1 cellular context compared by ENCODE assay signal in the genomic region with DNA sequence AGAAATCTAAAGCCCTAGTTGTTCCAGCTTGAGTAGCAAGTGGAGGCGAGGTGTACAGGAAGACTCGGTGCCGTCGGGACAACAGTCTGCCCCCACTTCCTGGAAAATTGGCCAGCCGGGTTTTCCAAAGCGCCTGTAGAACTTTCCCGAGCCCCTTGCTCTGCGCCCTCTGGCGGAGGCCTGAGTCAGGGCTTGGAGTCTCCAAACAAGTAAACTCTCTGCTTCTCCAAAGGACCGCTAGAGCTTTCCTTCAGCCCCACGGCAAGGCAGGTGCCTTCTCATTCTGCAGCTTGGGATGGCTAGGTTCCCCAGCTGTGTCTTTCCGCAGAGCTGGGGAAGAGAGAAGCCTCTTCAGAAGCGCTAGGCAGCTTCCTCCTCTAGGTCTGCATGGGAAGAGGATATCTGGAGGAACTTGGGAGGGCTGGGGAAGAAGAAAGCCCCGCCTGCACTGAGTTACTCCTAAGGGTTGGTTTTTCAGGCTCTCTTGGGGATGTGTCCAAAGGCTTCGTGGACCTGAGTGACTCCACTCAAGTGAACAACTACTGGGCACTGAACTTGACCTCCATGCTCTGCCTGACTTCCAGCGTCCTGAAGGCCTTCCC.
TF ChIP-seq lines count a peak whose summit lies in the region.

No MANE protein-coding gene starts in this region.

TF ChIP-seq in endothelial cell of umbilical vein, 7 proteins besides CTCF, POLR2A, EP300 and RAD21:
- TF ChIP-seq MYC (IDR thresholded peaks at IDR 0.05; ENCODE audit: low read depth, low read length) (no peak), GATA2 (IDR thresholded peaks at IDR 0.05; ENCODE audit: insufficient read depth, insufficient read length, low read depth, low read length) (no peak), POLR2AphosphoS5 (IDR thresholded peaks at IDR 0.05; ENCODE audit: insufficient read depth, low read depth, low read length) (no peak), EZH2 (IDR thresholded peaks at IDR 0.05; ENCODE audit: borderline replicate concordance, low read depth, low read length, severe bottlenecking) (no peak), JUN (IDR thresholded peaks at IDR 0.05; ENCODE audit: borderline replicate concordance, insufficient read depth, insufficient read length, low read depth) (no peak), FOS (IDR thresholded peaks at IDR 0.05; ENCODE audit: borderline replicate concordance, insufficient read depth, low read length) (no peak)
- TF ChIP-seq, protein P1, sequence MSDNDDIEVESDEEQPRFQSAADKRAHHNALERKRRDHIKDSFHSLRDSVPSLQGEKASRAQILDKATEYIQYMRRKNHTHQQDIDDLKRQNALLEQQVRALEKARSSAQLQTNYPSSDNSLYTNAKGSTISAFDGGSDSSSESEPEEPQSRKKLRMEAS (IDR thresholded peaks at IDR 0.05; ENCODE audit: insufficient read depth, insufficient read length), result no peak
TF ChIP-seq in endothelial cell of umbilical vein: peak in this region for 0.
